Comparison of ENCODE assay signal across 25 cellular contexts in genomic region chr3:7171493-7171892, GRCh38.
"Had no signal": no experiment of that assay in that cellular context is flagged by ENCODE, and none has a peak within 500 bp of the region (broad histone marks: within the 10 kb centered on the region; RNA-seq: fewer than 3 reads in every experiment).

No MANE protein-coding gene starts in this region.

- H3K27me3 ChIP-seq: colonic mucosa, esophagus squamous epithelium, gastrocnemius medialis, heart left ventricle, hepatocyte, left lung had no signal

- H3K9me3 ChIP-seq: colonic mucosa, esophagus squamous epithelium, gastrocnemius medialis, lower lobe of right lung had no signal

- H3K36me3 Mint-ChIP-seq: immature natural killer cell, mesothelial cell of epicardium had no signal

- H3K27me3 Mint-ChIP-seq: dendritic cell treated with granulocyte-macrophage colony-stimulating factor and Interleukin-4, amounts not matched to agents 40 ng/mL and 50 ng/mL, for 4 days; effector memory CD8-positive, alpha-beta T cell had no signal

- H3K4me3 Mint-ChIP-seq: dendritic cell treated with granulocyte-macrophage colony-stimulating factor and Interleukin-4, amounts not matched to agents 40 ng/mL and 50 ng/mL, for 4 days; effector memory CD8-positive, alpha-beta T cell; endodermal cell; immature natural killer cell; mesothelial cell of epicardium had no signal

- H3K4me3 ChIP-seq: colonic mucosa, esophagus squamous epithelium, gastrocnemius medialis, heart left ventricle, hepatocyte, left lung, lower lobe of right lung had no signal

- ATAC-seq: effector memory CD8-positive, alpha-beta T cell; esophagus mucosa; gastrocnemius medialis; heart left ventricle; left lung; left ventricle myocardium superior; lower lobe of right lung had no signal

- DNase-seq: cerebellar nuclear complex; colonic mucosa; cortex of kidney; effector CD8-positive, alpha-beta T cell; effector memory CD8-positive, alpha-beta T cell; endodermal cell; erythroblast; esophagus squamous epithelium; foreskin fibroblast; foreskin melanocyte; gastrocnemius medialis; heart left ventricle; immature natural killer cell; islet precursor cell; kidney; kidney glomerular epithelial cell; left lung; left ventricle myocardium superior; lower lobe of right lung; mesenchymal stem cell had no signal

- H3K9me3 Mint-ChIP-seq: dendritic cell treated with granulocyte-macrophage colony-stimulating factor and Interleukin-4, amounts not matched to agents 40 ng/mL and 50 ng/mL, for 4 days had no signal

- H3K36me3 ChIP-seq: colonic mucosa, esophagus squamous epithelium, gastrocnemius medialis, heart left ventricle, left lung, lower lobe of right lung had no signal

- H3K4me1 ChIP-seq: colonic mucosa, esophagus squamous epithelium, gastrocnemius medialis, left lung, lower lobe of right lung had no signal

- H3K27ac ChIP-seq: colonic mucosa, epithelial cell of prostate, esophagus squamous epithelium, gastrocnemius medialis, heart left ventricle, hepatocyte, left lung, lower lobe of right lung had no signal

- H3K27ac Mint-ChIP-seq: dendritic cell treated with granulocyte-macrophage colony-stimulating factor and Interleukin-4, amounts not matched to agents 40 ng/mL and 50 ng/mL, for 4 days; effector memory CD8-positive, alpha-beta T cell; endodermal cell; immature natural killer cell; mesothelial cell of epicardium had no signal

- H3K4me1 Mint-ChIP-seq: endodermal cell, immature natural killer cell, mesothelial cell of epicardium had no signal
